In genomic region chr5:126780165-126780827, GRCh38 we compare ENCODE assay signal across 8 cellular contexts. TPM values are rescaled to one million over a fixed set of nuclear protein-coding genes. Genes with fewer than 3 reads are reported as not detected.
DNase-seq lines count a peak whose midpoint lies in the region; ATAC-seq and TF ChIP-seq lines count a peak whose summit lies in the region.

No MANE protein-coding gene starts in this region.

- H3K36me3 Mint-ChIP-seq in CD8-positive, alpha-beta memory T cell: peaks cover 0 to 13% (median 0%) of the 10 kb centered on the region in 3 donors
- peaks cover 45% of the 10 kb centered on the region for H3K36me3 Mint-ChIP-seq in activated T-helper 2 cell treated with anti-CD3 and anti-CD28 coated beads, Interferon-gamma antibody, Interleukin-2, Interleukin-4, amounts not matched to agents 10 μg/mL and 5 μg/mL and 100 μg/mL, durations not matched to agents 14 hours and 24 hours and 36 hours (ENCODE audit: low read depth)
- H3K36me3 Mint-ChIP-seq in progenitor cell of endocrine pancreas (ENCODE audit: insufficient read depth): peaks cover 3% of the 10 kb centered on the region

- H3K27ac ChIP-seq in CD8-positive, alpha-beta memory T cell (ENCODE audit: low read depth, low read length): no peak overlapping the region

- DNase-seq in CD8-positive, alpha-beta memory T cell: peak in 4 of 5 donors; percentile 23 to 61 (median 48)
- peak; percentile 69 for DNase-seq in HCEC 1CT
- DNase-seq in NOMO-1 treated with DMSO at 0.1 percent for 48 hours (lab: John Stamatoyannopoulos, UW; ENCODE audit: unreplicated experiment): peak; percentile 84
- DNase-seq in activated T-helper 2 cell treated with anti-CD3 and anti-CD28 coated beads, Interferon-gamma antibody, Interleukin-2, Interleukin-4, amounts not matched to agents 10 μg/mL and 5 μg/mL and 100 μg/mL, durations not matched to agents 14 hours and 24 hours and 36 hours (ENCODE audit: low spot score): peak; percentile 32
- DNase-seq in fibroblast of villous mesenchyme (ENCODE audit: low read depth): peak; percentile 81
- no peak for DNase-seq in progenitor cell of endocrine pancreas (ENCODE audit: low spot score, unreplicated experiment)
- DNase-seq in T1000 (lab: John Stamatoyannopoulos, UW): no peak

- peaks cover 0 to 1% of the 10 kb centered on the region in 2 donors for H3K27me3 Mint-ChIP-seq in CD8-positive, alpha-beta memory T cell
- H3K27me3 Mint-ChIP-seq in activated T-helper 2 cell treated with anti-CD3 and anti-CD28 coated beads, Interferon-gamma antibody, Interleukin-2, Interleukin-4, amounts not matched to agents 10 μg/mL and 5 μg/mL and 100 μg/mL, durations not matched to agents 14 hours and 24 hours and 36 hours (ENCODE audit: low read depth): no peaks in the 10 kb centered on the region
- no peaks in the 10 kb centered on the region for H3K27me3 Mint-ChIP-seq in progenitor cell of endocrine pancreas

- no peaks in the 10 kb centered on the region for H3K9me3 ChIP-seq in CD8-positive, alpha-beta memory T cell (ENCODE audit: low read length)

- H3K4me3 Mint-ChIP-seq in CD8-positive, alpha-beta memory T cell: peak overlapping the region; percentile 83 to 96 (median 93)
- H3K4me3 Mint-ChIP-seq in activated T-helper 2 cell treated with anti-CD3 and anti-CD28 coated beads, Interferon-gamma antibody, Interleukin-2, Interleukin-4, amounts not matched to agents 10 μg/mL and 5 μg/mL and 100 μg/mL, durations not matched to agents 14 hours and 24 hours and 36 hours (ENCODE audit: low read depth): peak overlapping the region; percentile 94
- peak overlapping the region; percentile 46 for H3K4me3 Mint-ChIP-seq in progenitor cell of endocrine pancreas (ENCODE audit: low read depth)

- no peaks in the 10 kb centered on the region for H3K27me3 ChIP-seq in CD8-positive, alpha-beta memory T cell (ENCODE audit: insufficient read depth, low read length, poor library complexity, severe bottlenecking)

- POLR2A ChIA-PET in CD8-positive, alpha-beta memory T cell (lab: Charles Lee): interaction anchor here (0.8 kb wide), 1 partner anchor 31 kb away, joined by 3 read pairs; no protein-coding TSS in a partner anchor

- H3K4me3 ChIP-seq in CD8-positive, alpha-beta memory T cell (ENCODE audit: low read length): no peak overlapping the region
- H3K4me3 ChIP-seq in fibroblast of villous mesenchyme (ENCODE audit: low read depth, low read length): peak overlapping the region; percentile 23

- CTCF ChIA-PET in CD8-positive, alpha-beta memory T cell (lab: Charles Lee): interaction anchor here (0.8 to 10.0 kb wide), 13 partner anchors 9 to 180 kb away, joined by 3 to 179 read pairs (median 4); partner anchors contain the start of gene PHAX

- no peak for ATAC-seq in GM19395 (IDR thresholded peaks at IDR 0.05; ENCODE audit: unreplicated experiment)

- H3K36me3 ChIP-seq in CD8-positive, alpha-beta memory T cell (ENCODE audit: insufficient read depth, low read length): no peaks in the 10 kb centered on the region

- H3K27ac Mint-ChIP-seq in CD8-positive, alpha-beta memory T cell: peak overlapping the region in 7 of 8 donors; percentile 18 to 95 (median 77)
- peak overlapping the region; percentile 43 for H3K27ac Mint-ChIP-seq in activated T-helper 2 cell treated with anti-CD3 and anti-CD28 coated beads, Interferon-gamma antibody, Interleukin-2, Interleukin-4, amounts not matched to agents 10 μg/mL and 5 μg/mL and 100 μg/mL, durations not matched to agents 14 hours and 24 hours and 36 hours
- peak overlapping the region; percentile 12 for H3K27ac Mint-ChIP-seq in progenitor cell of endocrine pancreas

- H3K9me3 Mint-ChIP-seq in CD8-positive, alpha-beta memory T cell: no peaks in the 10 kb centered on the region
- no peaks in the 10 kb centered on the region for H3K9me3 Mint-ChIP-seq in activated T-helper 2 cell treated with anti-CD3 and anti-CD28 coated beads, Interferon-gamma antibody, Interleukin-2, Interleukin-4, amounts not matched to agents 10 μg/mL and 5 μg/mL and 100 μg/mL, durations not matched to agents 14 hours and 24 hours and 36 hours
- H3K9me3 Mint-ChIP-seq in progenitor cell of endocrine pancreas (ENCODE audit: low read depth): peaks cover 3% of the 10 kb centered on the region

- peaks cover 30 to 39% (median 36%) of the 10 kb centered on the region in 3 donors for H3K4me1 Mint-ChIP-seq in CD8-positive, alpha-beta memory T cell
- peaks cover 24% of the 10 kb centered on the region for H3K4me1 Mint-ChIP-seq in activated T-helper 2 cell treated with anti-CD3 and anti-CD28 coated beads, Interferon-gamma antibody, Interleukin-2, Interleukin-4, amounts not matched to agents 10 μg/mL and 5 μg/mL and 100 μg/mL, durations not matched to agents 14 hours and 24 hours and 36 hours (ENCODE audit: low read depth)
- peaks cover 16% of the 10 kb centered on the region for H3K4me1 Mint-ChIP-seq in progenitor cell of endocrine pancreas (ENCODE audit: low read depth)

- peaks cover 20% of the 10 kb centered on the region for H3K4me1 ChIP-seq in CD8-positive, alpha-beta memory T cell (ENCODE audit: insufficient read depth, low read length)

- TF ChIP-seq CTCF in fibroblast of villous mesenchyme (IDR thresholded peaks at IDR 0.05; ENCODE audit: insufficient read depth, low read depth, low read length) (peak; percentile 70), progenitor cell of endocrine pancreas (IDR thresholded peaks at IDR 0.05; ENCODE audit: unreplicated experiment) (peak; percentile 73)

- intact Hi-C loops in activated T-helper 2 cell treated with anti-CD3 and anti-CD28 coated beads, Interferon-gamma antibody, Interleukin-2, Interleukin-4, amounts not matched to agents 10 μg/mL and 5 μg/mL and 100 μg/mL, durations not matched to agents 14 hours and 24 hours and 36 hours (cut with micrococcal nuclease): loop anchor here (1.0 to 2.0 kb wide), 2 partner anchors 21 to 104 kb away; no protein-coding TSS in a partner anchor

RNA-seq across cellular contexts. Expression of gene LMNB1, which starts 3.4 kb away (rescaled TPM):
- total RNA-seq in CD8-positive, alpha-beta memory T cell: 100 to 1,000 TPM; 172 to 178 TPM
- polyA plus RNA-seq in CD8-positive, alpha-beta memory T cell: 7.5 TPM
- 232 and 239 TPM in 2 replicates for total RNA-seq in activated T-helper 2 cell treated with anti-CD3 and anti-CD28 coated beads, Interferon-gamma antibody, Interleukin-2, Interleukin-4, amounts not matched to agents 10 μg/mL and 5 μg/mL and 100 μg/mL, durations not matched to agents 14 hours and 24 hours and 36 hours
- 31.6 and 47.9 TPM in 2 replicates for total RNA-seq in fibroblast of villous mesenchyme
- total RNA-seq in progenitor cell of endocrine pancreas: 149 and 152 TPM in 2 replicates

Comparison
In these comparisons a context has a peak if more than half of its experiments do, and no peak if none do; other contexts are left out.
1. DNase-seq: peak in CD8-positive, alpha-beta memory T cell (4 of 5), HCEC 1CT (single experiment), NOMO-1 treated with DMSO at 0.1 percent for 48 hours (single experiment), activated T-helper 2 cell treated with anti-CD3 and anti-CD28 coated beads, Interferon-gamma antibody, Interleukin-2, Interleukin-4, amounts not matched to agents 10 μg/mL and 5 μg/mL and 100 μg/mL, durations not matched to agents 14 hours and 24 hours and 36 hours (single experiment) and fibroblast of villous mesenchyme (single experiment); none in progenitor cell of endocrine pancreas (single experiment) and T1000 (single experiment).
2. H3K27ac Mint-ChIP-seq: peak in every context shown above with its lines; median percentile 77 in CD8-positive, alpha-beta memory T cell; 43 in activated T-helper 2 cell treated with anti-CD3 and anti-CD28 coated beads, Interferon-gamma antibody, Interleukin-2, Interleukin-4, amounts not matched to agents 10 μg/mL and 5 μg/mL and 100 μg/mL, durations not matched to agents 14 hours and 24 hours and 36 hours; 12 in progenitor cell of endocrine pancreas.
3. Peak in every context shown above with its lines, with median percentiles within 50 percentile points of each other: H3K4me3 Mint-ChIP-seq.